Comparison of ENCODE assay signal across 28 cellular contexts in the genomic region with DNA sequence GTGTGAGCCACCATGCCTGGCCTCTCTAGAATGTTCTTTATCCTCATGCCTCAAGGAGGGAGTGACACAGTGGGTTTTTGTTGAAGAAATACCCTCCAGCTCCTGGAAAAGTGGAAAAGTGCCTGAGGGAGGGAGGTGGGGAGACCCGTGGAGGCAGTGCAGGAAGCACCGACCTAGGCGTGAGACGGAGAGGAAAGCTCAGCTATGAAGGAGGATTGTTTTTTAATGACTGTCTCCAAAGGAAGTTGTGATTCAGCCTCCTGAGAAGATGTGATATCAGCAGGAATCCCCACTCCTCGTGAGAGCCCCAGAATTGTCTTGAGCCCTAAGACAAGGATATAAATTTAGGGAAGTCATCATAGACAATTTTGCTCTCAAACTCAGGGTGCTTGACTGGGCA. TPM values are rescaled to one million over a fixed set of nuclear protein-coding genes. Genes with fewer than 3 reads are reported as not detected.
DNase-seq lines count a peak whose midpoint lies in the region; ATAC-seq, FAIRE-seq and TF ChIP-seq lines count a peak whose summit lies in the region.
"Had no signal": no experiment of that assay in that cellular context is flagged by ENCODE, and none has a peak within 500 bp of the region (broad histone marks: within the 10 kb centered on the region; RNA-seq: fewer than 3 reads in every experiment).

No MANE protein-coding gene starts in this region.

- no peak for ATAC-seq in HG02798 (IDR thresholded peaks at IDR 0.05; ENCODE audit: poor library complexity, unreplicated experiment)
- no peak for ATAC-seq in CD4-positive, alpha-beta T cell (ENCODE audit: poor library complexity)
- ATAC-seq: lower lobe of right lung, upper lobe of right lung had no signal

- no peak overlapping the region for H3K4me3 Mint-ChIP-seq in astrocyte (ENCODE audit: unreplicated experiment)
- no peak overlapping the region for H3K4me3 Mint-ChIP-seq in CD4-positive, alpha-beta T cell
- H3K4me3 Mint-ChIP-seq: activated naive CD8-positive, alpha-beta T cell treated with anti-CD3 and anti-CD28 coated beads for 36 hours; activated T-helper 1 cell treated with anti-CD3 and anti-CD28 coated beads, Interleukin-12 subunit alpha, Interleukin-12 subunit beta, Interleukin-2, Interleukin-4 antibody, amounts not matched to agents 30 ng/mL and 10 ng/mL and 1 ng/mL, durations not matched to agents 14 hours and 24 hours and 36 hours; brain; T-helper 2 cell treated with Interferon-gamma antibody and Interleukin-4, amounts not matched to agents 5 μg/mL and 100 μg/mL, for 36 hours had no signal

- no peaks in the 10 kb centered on the region for H3K36me3 Mint-ChIP-seq in astrocyte (ENCODE audit: low read depth, unreplicated experiment)
- no peaks in the 10 kb centered on the region for H3K36me3 Mint-ChIP-seq in CD4-positive, alpha-beta T cell (ENCODE audit: low read depth)
- H3K36me3 Mint-ChIP-seq: activated naive CD8-positive, alpha-beta T cell treated with anti-CD3 and anti-CD28 coated beads for 36 hours had no signal

- no peaks in the 10 kb centered on the region for H3K9me3 ChIP-seq in astrocyte (ENCODE audit: insufficient read depth, low read depth, low read length)
- no peaks in the 10 kb centered on the region for H3K9me3 ChIP-seq in CD4-positive, alpha-beta T cell (ENCODE audit: control insufficient read depth, low read length)
- H3K9me3 ChIP-seq: BLaER1, lower lobe of right lung, neutrophil, spleen, upper lobe of right lung had no signal

- H3K27me3 ChIP-seq in astrocyte (ENCODE audit: insufficient read depth, low read length), result no peaks in the 10 kb centered on the region
- no peaks in the 10 kb centered on the region for H3K27me3 ChIP-seq in CD4-positive, alpha-beta T cell (ENCODE audit: control insufficient read depth, insufficient read depth, low read length)
- H3K27me3 ChIP-seq: BLaER1, hepatocyte, upper lobe of right lung had no signal

- FAIRE-seq in astrocyte (lab: Jason Lieb, UNC), result peak; percentile 58
- FAIRE-seq: G401.6, islet of Langerhans had no signal

- H3K27me3 Mint-ChIP-seq in astrocyte (ENCODE audit: low read depth, unreplicated experiment), result peaks cover 20% of the 10 kb centered on the region
- H3K27me3 Mint-ChIP-seq in CD4-positive, alpha-beta T cell, result no peaks in the 10 kb centered on the region

- POLR2A ChIA-PET in CD4-positive, alpha-beta T cell (lab: Charles Lee), result no interaction called here

- intact Hi-C loops in CD4-positive, alpha-beta T cell (cut with DNase I, micrococcal nuclease), result loop anchor here (2.0 to 10.0 kb wide), 3 partner anchors 281 to 1251 kb away; no protein-coding TSS in a partner anchor

- H3K27ac Mint-ChIP-seq in astrocyte (ENCODE audit: unreplicated experiment), result no peak overlapping the region
- H3K27ac Mint-ChIP-seq in CD4-positive, alpha-beta T cell, result no peak overlapping the region
- H3K27ac Mint-ChIP-seq: activated naive CD8-positive, alpha-beta T cell treated with anti-CD3 and anti-CD28 coated beads for 36 hours; activated T-helper 1 cell treated with anti-CD3 and anti-CD28 coated beads, Interleukin-12 subunit alpha, Interleukin-12 subunit beta, Interleukin-2, Interleukin-4 antibody, amounts not matched to agents 30 ng/mL and 10 ng/mL and 1 ng/mL, durations not matched to agents 14 hours and 24 hours and 36 hours; brain; T-helper 2 cell treated with Interferon-gamma antibody and Interleukin-4, amounts not matched to agents 5 μg/mL and 100 μg/mL, for 36 hours had no signal

- peak overlapping the region; percentile 65 for H3K4me2 ChIP-seq in astrocyte (ENCODE audit: low read length)
- H3K4me2 ChIP-seq: BLaER1, hepatocyte, PC-9 had no signal

- DNase-seq in HCEC 1CT (peak; percentile 55), astrocyte (ENCODE audit: low read depth) (peak; percentile 55), kidney tubule cell (ENCODE audit: low spot score) (peak; percentile 73), DMS53 treated with DMSO at 0.1 percent for 48 hours (lab: John Stamatoyannopoulos, UW; ENCODE audit: unreplicated experiment) (no peak), T-helper 9 cell (no peak)
- no peak for DNase-seq in CD4-positive, alpha-beta T cell
- DNase-seq: activated CD4-positive, CD25-positive, alpha-beta regulatory T cell; activated CD8-positive, alpha-beta memory T cell treated with anti-CD3 and anti-CD28 coated beads for 24 hours; activated naive CD8-positive, alpha-beta T cell treated with anti-CD3 and anti-CD28 coated beads for 36 hours; foreskin fibroblast; GOT3; lower lobe of right lung; NCI-H187; NCI-H345; PC-9; spleen; upper lobe of right lung had no signal

- no peak for TF ChIP-seq CTCF in C4-2B (conservative IDR thresholded peaks at IDR 0.05)
- TF ChIP-seq CTCF in astrocyte (IDR thresholded peaks at IDR 0.05; ENCODE audit: insufficient read depth, low read depth, low read length), result no peak
- no peak for TF ChIP-seq CTCF in CD4-positive, alpha-beta T cell (IDR thresholded peaks at IDR 0.05)

- no peak overlapping the region for H3K9ac ChIP-seq in astrocyte (ENCODE audit: low read length)
- H3K9ac ChIP-seq: BLaER1 had no signal

- H4K20me1 ChIP-seq in astrocyte (ENCODE audit: insufficient read depth, low read length), result no peaks in the 10 kb centered on the region
- H4K20me1 ChIP-seq: BLaER1 had no signal

- peaks cover 14% of the 10 kb centered on the region for H3K4me1 Mint-ChIP-seq in astrocyte (ENCODE audit: low read depth, unreplicated experiment)
- H3K4me1 Mint-ChIP-seq in CD4-positive, alpha-beta T cell (ENCODE audit: low read depth), result peaks cover 6% of the 10 kb centered on the region

- H2AFZ ChIP-seq in astrocyte (ENCODE audit: low read depth, low read length), result no peak overlapping the region
- H2AFZ ChIP-seq: hepatocyte, PC-9 had no signal

- H3K27ac ChIP-seq in C4-2B (peak overlapping the region; percentile 65), astrocyte (ENCODE audit: low read depth, low read length) (peak overlapping the region; percentile 28)
- no peak overlapping the region for H3K27ac ChIP-seq in CD4-positive, alpha-beta T cell (ENCODE audit: low read depth, low read length)
- H3K27ac ChIP-seq: BLaER1, epithelial cell of prostate, hepatocyte, lower lobe of right lung, neutrophil, PC-9, spleen, upper lobe of right lung had no signal

- no peaks in the 10 kb centered on the region for H3K36me3 ChIP-seq in astrocyte (ENCODE audit: insufficient read depth, low read length)
- H3K36me3 ChIP-seq: BLaER1, lower lobe of right lung, neutrophil, spleen, upper lobe of right lung had no signal

- H3K4me3 ChIP-seq in astrocyte (ENCODE audit: insufficient read depth, low read depth, low read length), result no peak overlapping the region
- H3K4me3 ChIP-seq: BLaER1, hepatocyte, lower lobe of right lung, PC-9, spleen, upper lobe of right lung had no signal

- H3K4me1 ChIP-seq in astrocyte (ENCODE audit: insufficient read depth, low read length), result peaks cover 14% of the 10 kb centered on the region
- H3K4me1 ChIP-seq: upper lobe of right lung had no signal

- H3K79me2 ChIP-seq in astrocyte (ENCODE audit: insufficient read depth, low read length), result no peaks in the 10 kb centered on the region
- H3K79me2 ChIP-seq: hepatocyte had no signal

- CTCF ChIA-PET in CD4-positive, alpha-beta T cell (lab: Charles Lee), result no interaction called here

- no peaks in the 10 kb centered on the region for H3K9me3 Mint-ChIP-seq in astrocyte (ENCODE audit: unreplicated experiment)
- H3K9me3 Mint-ChIP-seq in CD4-positive, alpha-beta T cell, result no peaks in the 10 kb centered on the region
- H3K9me3 Mint-ChIP-seq: activated naive CD8-positive, alpha-beta T cell treated with anti-CD3 and anti-CD28 coated beads for 36 hours; activated T-helper 1 cell treated with anti-CD3 and anti-CD28 coated beads, Interleukin-12 subunit alpha, Interleukin-12 subunit beta, Interleukin-2, Interleukin-4 antibody, amounts not matched to agents 30 ng/mL and 10 ng/mL and 1 ng/mL, durations not matched to agents 14 hours and 24 hours and 36 hours; T-helper 2 cell treated with Interferon-gamma antibody and Interleukin-4, amounts not matched to agents 5 μg/mL and 100 μg/mL, for 36 hours had no signal

RNA-seq across cellular contexts. Expression of a gene that starts 21.7 kb away (rescaled TPM):
- total RNA-seq in astrocyte, result 1,331 and 1,465 TPM in 2 replicates
- total RNA-seq in CD4-positive, alpha-beta T cell, result 1,000 to 10,000 TPM; 2,527 to 2,615 TPM

Comparison
In these comparisons a context has a peak if more than half of its experiments do, and no peak if none do; other contexts are left out.
1. DNase-seq: peak in HCEC 1CT (single experiment), astrocyte (single experiment) and kidney tubule cell (single experiment); none in DMS53 treated with DMSO at 0.1 percent for 48 hours (single experiment), T-helper 9 cell (single experiment) and CD4-positive, alpha-beta T cell (0 of 10).